Comparison of ENCODE assay signal across 1 cellular context in the genomic region with DNA sequence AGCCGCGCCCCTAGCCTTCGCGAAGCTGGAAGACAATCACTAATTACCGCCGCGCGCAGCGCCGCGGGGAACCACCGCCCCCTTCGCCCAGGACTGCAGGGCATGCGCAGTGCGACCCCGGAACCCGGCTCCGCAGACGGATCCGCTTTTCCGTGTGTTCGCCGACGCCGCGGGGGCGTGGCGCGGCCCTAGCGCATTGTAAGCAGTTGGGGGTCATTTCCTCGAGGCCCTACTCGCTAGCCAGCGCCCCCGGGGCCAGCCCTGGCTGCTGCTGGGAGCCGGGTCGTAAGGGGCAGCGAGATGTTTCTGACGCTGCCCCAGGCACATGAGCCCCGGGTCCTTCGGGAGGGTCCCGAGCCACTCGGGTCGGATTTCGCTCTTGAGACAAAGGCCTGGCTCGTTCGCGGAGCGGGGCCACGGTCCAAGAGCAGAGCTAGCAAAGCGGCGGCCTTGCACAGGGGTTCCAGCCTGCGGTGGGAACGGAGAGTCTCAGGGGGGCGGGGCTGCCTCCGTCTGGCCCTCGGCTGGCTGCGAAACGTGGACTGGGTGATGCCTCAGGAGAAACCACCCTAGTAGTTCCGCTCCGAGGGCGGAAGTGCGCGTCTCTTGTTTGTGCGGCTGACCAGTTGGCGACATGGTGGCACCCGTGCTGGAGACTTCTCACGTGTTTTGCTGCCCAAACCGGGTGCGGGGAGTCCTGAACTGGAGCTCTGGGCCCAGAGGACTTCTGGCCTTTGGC.
TF ChIP-seq lines count a peak whose summit lies in the region.

A gene with protein sequence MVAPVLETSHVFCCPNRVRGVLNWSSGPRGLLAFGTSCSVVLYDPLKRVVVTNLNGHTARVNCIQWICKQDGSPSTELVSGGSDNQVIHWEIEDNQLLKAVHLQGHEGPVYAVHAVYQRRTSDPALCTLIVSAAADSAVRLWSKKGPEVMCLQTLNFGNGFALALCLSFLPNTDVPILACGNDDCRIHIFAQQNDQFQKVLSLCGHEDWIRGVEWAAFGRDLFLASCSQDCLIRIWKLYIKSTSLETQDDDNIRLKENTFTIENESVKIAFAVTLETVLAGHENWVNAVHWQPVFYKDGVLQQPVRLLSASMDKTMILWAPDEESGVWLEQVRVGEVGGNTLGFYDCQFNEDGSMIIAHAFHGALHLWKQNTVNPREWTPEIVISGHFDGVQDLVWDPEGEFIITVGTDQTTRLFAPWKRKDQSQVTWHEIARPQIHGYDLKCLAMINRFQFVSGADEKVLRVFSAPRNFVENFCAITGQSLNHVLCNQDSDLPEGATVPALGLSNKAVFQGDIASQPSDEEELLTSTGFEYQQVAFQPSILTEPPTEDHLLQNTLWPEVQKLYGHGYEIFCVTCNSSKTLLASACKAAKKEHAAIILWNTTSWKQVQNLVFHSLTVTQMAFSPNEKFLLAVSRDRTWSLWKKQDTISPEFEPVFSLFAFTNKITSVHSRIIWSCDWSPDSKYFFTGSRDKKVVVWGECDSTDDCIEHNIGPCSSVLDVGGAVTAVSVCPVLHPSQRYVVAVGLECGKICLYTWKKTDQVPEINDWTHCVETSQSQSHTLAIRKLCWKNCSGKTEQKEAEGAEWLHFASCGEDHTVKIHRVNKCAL (plus strand): TSS at position 600 of the 739 bp plus-strand sequence. CDS start 35 bp downstream, at position 635.
TSS of gene SLC39A6 (minus strand) at position 41 of the 739 bp plus-strand sequence. CDS start 2,333 bp downstream, outside the sequence.

TF ChIP-seq in HepG2, 621 proteins besides CTCF, POLR2A, EP300 and RAD21 (continued from another document and continues in another):
- TF ChIP-seq HCFC1 (IDR thresholded peaks at IDR 0.05; ENCODE audit: low read depth, low read length) (peak; percentile 47), ZNF891 (CRISPR knock-in tag; IDR thresholded peaks at IDR 0.05) (peak; percentile 94), ZFP36L2 (CRISPR knock-in tag; IDR thresholded peaks at IDR 0.05) (no peak; the same call in 1 of the 2 replicates), ATF5 (CRISPR knock-in tag; IDR thresholded peaks at IDR 0.05; ENCODE audit: low read depth) (no peak), AGO2 (optimal IDR thresholded peaks at IDR 0.05; ENCODE audit: low read depth, low read length) (peak; percentile 84), ZNF784 (CRISPR knock-in tag; IDR thresholded peaks at IDR 0.05; ENCODE audit: borderline replicate concordance) (peak; percentile 81; the same call in 1 of the 2 replicates), PRMT3 (CRISPR knock-in tag; IDR thresholded peaks at IDR 0.05; ENCODE audit: borderline replicate concordance, low read depth) (no peak), ZBTB2 (CRISPR knock-in tag; IDR thresholded peaks at IDR 0.05; ENCODE audit: low read depth) (no peak), ZKSCAN8 (CRISPR knock-in tag; IDR thresholded peaks at IDR 0.05; ENCODE audit: borderline replicate concordance) (peak; percentile 10; the same call in 1 of the 2 replicates), NFATC3 (CRISPR knock-in tag; IDR thresholded peaks at IDR 0.05) (peak; percentile 79; the same call in 1 of the 2 replicates), NRL (CRISPR knock-in tag; IDR thresholded peaks at IDR 0.05; ENCODE audit: borderline replicate concordance) (peak; percentile 86), ARNTL (CRISPR knock-in tag; IDR thresholded peaks at IDR 0.05) (peak; percentile 84), BCL3 (CRISPR knock-in tag; IDR thresholded peaks at IDR 0.05) (peak; percentile 89), ZNF275 (CRISPR knock-in tag; IDR thresholded peaks at IDR 0.05; ENCODE audit: borderline replicate concordance) (peak; percentile 50; the same call in 1 of the 2 replicates), ZSCAN20 (CRISPR knock-in tag; IDR thresholded peaks at IDR 0.05; ENCODE audit: borderline replicate concordance) (peak; percentile 95), CAMTA2 (CRISPR knock-in tag; IDR thresholded peaks at IDR 0.05; ENCODE audit: borderline replicate concordance) (peak; percentile 69; the same call in 1 of the 2 replicates), ZNF747 (CRISPR knock-in tag; IDR thresholded peaks at IDR 0.05; ENCODE audit: borderline replicate concordance) (peak; percentile 73; the same call in 1 of the 2 replicates), SMAD9 (CRISPR knock-in tag; IDR thresholded peaks at IDR 0.05) (no peak), ZKSCAN1 (IDR thresholded peaks at IDR 0.05; ENCODE audit: low read length) (0 out of 2 replicates have a peak, but pooled peaks have one; percentile 6)
- TF ChIP-seq, protein P1, sequence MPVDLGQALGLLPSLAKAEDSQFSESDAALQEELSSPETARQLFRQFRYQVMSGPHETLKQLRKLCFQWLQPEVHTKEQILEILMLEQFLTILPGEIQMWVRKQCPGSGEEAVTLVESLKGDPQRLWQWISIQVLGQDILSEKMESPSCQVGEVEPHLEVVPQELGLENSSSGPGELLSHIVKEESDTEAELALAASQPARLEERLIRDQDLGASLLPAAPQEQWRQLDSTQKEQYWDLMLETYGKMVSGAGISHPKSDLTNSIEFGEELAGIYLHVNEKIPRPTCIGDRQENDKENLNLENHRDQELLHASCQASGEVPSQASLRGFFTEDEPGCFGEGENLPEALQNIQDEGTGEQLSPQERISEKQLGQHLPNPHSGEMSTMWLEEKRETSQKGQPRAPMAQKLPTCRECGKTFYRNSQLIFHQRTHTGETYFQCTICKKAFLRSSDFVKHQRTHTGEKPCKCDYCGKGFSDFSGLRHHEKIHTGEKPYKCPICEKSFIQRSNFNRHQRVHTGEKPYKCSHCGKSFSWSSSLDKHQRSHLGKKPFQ (CRISPR knock-in tag; IDR thresholded peaks at IDR 0.05; ENCODE audit: insufficient replicate concordance): peak; percentile 82
- TF ChIP-seq, protein P2, sequence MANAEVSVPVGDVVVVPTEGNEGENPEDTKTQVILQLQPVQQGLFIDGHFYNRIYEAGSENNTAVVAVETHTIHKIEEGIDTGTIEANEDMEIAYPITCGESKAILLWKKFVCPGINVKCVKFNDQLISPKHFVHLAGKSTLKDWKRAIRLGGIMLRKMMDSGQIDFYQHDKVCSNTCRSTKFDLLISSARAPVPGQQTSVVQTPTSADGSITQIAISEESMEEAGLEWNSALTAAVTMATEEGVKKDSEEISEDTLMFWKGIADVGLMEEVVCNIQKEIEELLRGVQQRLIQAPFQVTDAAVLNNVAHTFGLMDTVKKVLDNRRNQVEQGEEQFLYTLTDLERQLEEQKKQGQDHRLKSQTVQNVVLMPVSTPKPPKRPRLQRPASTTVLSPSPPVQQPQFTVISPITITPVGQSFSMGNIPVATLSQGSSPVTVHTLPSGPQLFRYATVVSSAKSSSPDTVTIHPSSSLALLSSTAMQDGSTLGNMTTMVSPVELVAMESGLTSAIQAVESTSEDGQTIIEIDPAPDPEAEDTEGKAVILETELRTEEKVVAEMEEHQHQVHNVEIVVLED (CRISPR knock-in tag; IDR thresholded peaks at IDR 0.05; ENCODE audit: borderline replicate concordance): peak; percentile 81
- TF ChIP-seq, protein P3, sequence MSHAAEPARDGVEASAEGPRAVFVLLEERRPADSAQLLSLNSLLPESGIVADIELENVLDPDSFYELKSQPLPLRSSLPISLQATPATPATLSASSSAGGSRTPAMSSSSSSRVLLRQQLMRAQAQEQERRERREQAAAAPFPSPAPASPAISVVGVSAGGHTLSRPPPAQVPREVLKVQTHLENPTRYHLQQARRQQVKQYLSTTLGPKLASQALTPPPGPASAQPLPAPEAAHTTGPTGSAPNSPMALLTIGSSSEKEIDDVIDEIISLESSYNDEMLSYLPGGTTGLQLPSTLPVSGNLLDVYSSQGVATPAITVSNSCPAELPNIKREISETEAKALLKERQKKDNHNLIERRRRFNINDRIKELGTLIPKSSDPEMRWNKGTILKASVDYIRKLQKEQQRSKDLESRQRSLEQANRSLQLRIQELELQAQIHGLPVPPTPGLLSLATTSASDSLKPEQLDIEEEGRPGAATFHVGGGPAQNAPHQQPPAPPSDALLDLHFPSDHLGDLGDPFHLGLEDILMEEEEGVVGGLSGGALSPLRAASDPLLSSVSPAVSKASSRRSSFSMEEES (CRISPR knock-in tag; IDR thresholded peaks at IDR 0.05): 0 out of 2 replicates have a peak, but pooled peaks have one; percentile 15
- TF ChIP-seq, protein P4, sequence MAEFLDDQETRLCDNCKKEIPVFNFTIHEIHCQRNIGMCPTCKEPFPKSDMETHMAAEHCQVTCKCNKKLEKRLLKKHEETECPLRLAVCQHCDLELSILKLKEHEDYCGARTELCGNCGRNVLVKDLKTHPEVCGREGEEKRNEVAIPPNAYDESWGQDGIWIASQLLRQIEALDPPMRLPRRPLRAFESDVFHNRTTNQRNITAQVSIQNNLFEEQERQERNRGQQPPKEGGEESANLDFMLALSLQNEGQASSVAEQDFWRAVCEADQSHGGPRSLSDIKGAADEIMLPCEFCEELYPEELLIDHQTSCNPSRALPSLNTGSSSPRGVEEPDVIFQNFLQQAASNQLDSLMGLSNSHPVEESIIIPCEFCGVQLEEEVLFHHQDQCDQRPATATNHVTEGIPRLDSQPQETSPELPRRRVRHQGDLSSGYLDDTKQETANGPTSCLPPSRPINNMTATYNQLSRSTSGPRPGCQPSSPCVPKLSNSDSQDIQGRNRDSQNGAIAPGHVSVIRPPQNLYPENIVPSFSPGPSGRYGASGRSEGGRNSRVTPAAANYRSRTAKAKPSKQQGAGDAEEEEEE (CRISPR knock-in tag; IDR thresholded peaks at IDR 0.05; ENCODE audit: borderline replicate concordance): peak; percentile 79; the same call in 1 of the 2 replicates
- TF ChIP-seq, protein P5, sequence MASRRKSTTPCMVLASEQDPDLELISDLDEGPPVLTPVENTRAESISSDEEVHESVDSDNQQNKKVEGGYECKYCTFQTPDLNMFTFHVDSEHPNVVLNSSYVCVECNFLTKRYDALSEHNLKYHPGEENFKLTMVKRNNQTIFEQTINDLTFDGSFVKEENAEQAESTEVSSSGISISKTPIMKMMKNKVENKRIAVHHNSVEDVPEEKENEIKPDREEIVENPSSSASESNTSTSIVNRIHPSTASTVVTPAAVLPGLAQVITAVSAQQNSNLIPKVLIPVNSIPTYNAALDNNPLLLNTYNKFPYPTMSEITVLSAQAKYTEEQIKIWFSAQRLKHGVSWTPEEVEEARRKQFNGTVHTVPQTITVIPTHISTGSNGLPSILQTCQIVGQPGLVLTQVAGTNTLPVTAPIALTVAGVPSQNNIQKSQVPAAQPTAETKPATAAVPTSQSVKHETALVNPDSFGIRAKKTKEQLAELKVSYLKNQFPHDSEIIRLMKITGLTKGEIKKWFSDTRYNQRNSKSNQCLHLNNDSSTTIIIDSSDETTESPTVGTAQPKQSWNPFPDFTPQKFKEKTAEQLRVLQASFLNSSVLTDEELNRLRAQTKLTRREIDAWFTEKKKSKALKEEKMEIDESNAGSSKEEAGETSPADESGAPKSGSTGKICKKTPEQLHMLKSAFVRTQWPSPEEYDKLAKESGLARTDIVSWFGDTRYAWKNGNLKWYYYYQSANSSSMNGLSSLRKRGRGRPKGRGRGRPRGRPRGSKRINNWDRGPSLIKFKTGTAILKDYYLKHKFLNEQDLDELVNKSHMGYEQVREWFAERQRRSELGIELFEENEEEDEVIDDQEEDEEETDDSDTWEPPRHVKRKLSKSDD (CRISPR knock-in tag; IDR thresholded peaks at IDR 0.05; ENCODE audit: low read depth): no peak; the same call in 1 of the 2 replicates
- TF ChIP-seq, protein P6, sequence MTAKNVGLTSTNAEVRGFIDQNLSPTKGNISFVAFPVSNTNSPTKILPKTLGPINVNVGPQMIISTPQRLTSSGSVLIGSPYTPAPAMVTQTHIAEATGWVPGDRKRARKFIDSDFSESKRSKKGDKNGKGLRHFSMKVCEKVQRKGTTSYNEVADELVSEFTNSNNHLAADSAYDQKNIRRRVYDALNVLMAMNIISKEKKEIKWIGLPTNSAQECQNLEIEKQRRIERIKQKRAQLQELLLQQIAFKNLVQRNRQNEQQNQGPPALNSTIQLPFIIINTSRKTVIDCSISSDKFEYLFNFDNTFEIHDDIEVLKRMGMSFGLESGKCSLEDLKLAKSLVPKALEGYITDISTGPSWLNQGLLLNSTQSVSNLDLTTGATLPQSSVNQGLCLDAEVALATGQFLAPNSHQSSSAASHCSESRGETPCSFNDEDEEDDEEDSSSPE (CRISPR knock-in tag; IDR thresholded peaks at IDR 0.05): peak; percentile 85
- TF ChIP-seq, protein P7, sequence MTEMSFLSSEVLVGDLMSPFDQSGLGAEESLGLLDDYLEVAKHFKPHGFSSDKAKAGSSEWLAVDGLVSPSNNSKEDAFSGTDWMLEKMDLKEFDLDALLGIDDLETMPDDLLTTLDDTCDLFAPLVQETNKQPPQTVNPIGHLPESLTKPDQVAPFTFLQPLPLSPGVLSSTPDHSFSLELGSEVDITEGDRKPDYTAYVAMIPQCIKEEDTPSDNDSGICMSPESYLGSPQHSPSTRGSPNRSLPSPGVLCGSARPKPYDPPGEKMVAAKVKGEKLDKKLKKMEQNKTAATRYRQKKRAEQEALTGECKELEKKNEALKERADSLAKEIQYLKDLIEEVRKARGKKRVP (CRISPR knock-in tag; IDR thresholded peaks at IDR 0.05): no peak; a peak in 1 of 4 replicates
